In the genomic region with DNA sequence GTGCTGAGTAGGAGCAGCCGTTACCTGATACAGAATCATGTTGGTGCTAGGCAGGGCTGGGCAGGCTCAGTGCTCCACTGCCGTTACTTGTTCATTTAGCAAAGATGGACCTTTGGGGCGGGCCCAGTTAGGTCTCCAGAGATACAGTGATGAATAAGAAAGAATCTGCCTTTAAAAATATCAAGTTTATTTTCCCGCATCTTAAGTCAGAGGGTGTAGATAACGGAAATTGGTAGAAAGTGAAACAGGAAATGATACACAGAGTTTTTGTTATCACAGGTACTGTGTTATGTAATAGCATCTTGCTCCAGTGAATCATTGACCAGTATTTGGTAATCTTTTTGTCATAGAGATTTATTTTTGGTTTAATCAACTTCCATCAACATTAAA, we compare ENCODE assay signal across 8 cellular contexts. TPM values are rescaled to one million over a fixed set of nuclear protein-coding genes. Genes with fewer than 3 reads are reported as not detected.
DNase-seq lines count a peak whose midpoint lies in the region; ATAC-seq and TF ChIP-seq lines count a peak whose summit lies in the region.

No MANE protein-coding gene starts in this region.

- H3K36me3 Mint-ChIP-seq in activated T-cell treated with anti-CD3 and anti-CD28 coated beads, Interleukin-2, amount 50 U/mL, for 24 hours (ENCODE audit: low read depth) = peaks cover 92% of the 10 kb centered on the region
- H3K36me3 Mint-ChIP-seq in nephron progenitor cell (ENCODE audit: low read depth) = peaks cover 42% of the 10 kb centered on the region

- no peak for TF ChIP-seq CTCF in nephron progenitor cell (IDR thresholded peaks at IDR 0.05)

- DNase-seq in activated T-cell treated with anti-CD3 and anti-CD28 coated beads, Interleukin-2, amount 50 U/mL, for 24 hours = peak; percentile 58
- peak; percentile 48 to 54 for DNase-seq in stimulated activated CD4-positive, alpha-beta T cell treated with anti-CD3 and anti-CD28 coated beads, Interleukin-2, amount 100 ng/mL, for 24 hours
- no peak for DNase-seq in nephron progenitor cell
- no peak for DNase-seq in globus pallidus (ENCODE audit: low spot score)
- no peak for DNase-seq in HT-29 (ENCODE audit: low spot score)
- no peak for DNase-seq in 8988T

- H3K27me3 Mint-ChIP-seq in activated T-cell treated with anti-CD3 and anti-CD28 coated beads, Interleukin-2, amount 50 U/mL, for 24 hours = no peaks in the 10 kb centered on the region
- H3K27me3 Mint-ChIP-seq in nephron progenitor cell (ENCODE audit: low read depth, poor library complexity) = peaks cover 3% of the 10 kb centered on the region

- ATAC-seq in GM19372 (IDR thresholded peaks at IDR 0.05; ENCODE audit: low read depth, unreplicated experiment) = peak; percentile 27
- peak; percentile 18 for ATAC-seq in HG03280 (IDR thresholded peaks at IDR 0.05; ENCODE audit: unreplicated experiment)

- peak overlapping the region; percentile 94 for H3K4me3 Mint-ChIP-seq in activated T-cell treated with anti-CD3 and anti-CD28 coated beads, Interleukin-2, amount 50 U/mL, for 24 hours
- H3K4me3 Mint-ChIP-seq in nephron progenitor cell = no peak overlapping the region

- peaks cover 82% of the 10 kb centered on the region for H3K4me1 Mint-ChIP-seq in activated T-cell treated with anti-CD3 and anti-CD28 coated beads, Interleukin-2, amount 50 U/mL, for 24 hours (ENCODE audit: low read depth)
- H3K4me1 Mint-ChIP-seq in nephron progenitor cell = peaks cover 20% of the 10 kb centered on the region

- H3K9me3 Mint-ChIP-seq in activated T-cell treated with anti-CD3 and anti-CD28 coated beads, Interleukin-2, amount 50 U/mL, for 24 hours = no peaks in the 10 kb centered on the region
- no peaks in the 10 kb centered on the region for H3K9me3 Mint-ChIP-seq in nephron progenitor cell

- peak overlapping the region; percentile 95 for H3K27ac Mint-ChIP-seq in activated T-cell treated with anti-CD3 and anti-CD28 coated beads, Interleukin-2, amount 50 U/mL, for 24 hours
- no peak overlapping the region for H3K27ac Mint-ChIP-seq in nephron progenitor cell

RNA-seq across cellular contexts. Expression of a gene that starts 5.5 kb away (rescaled TPM):
- total RNA-seq in HT-29 (2014; rRNA removed; shearing (Covaris generic)) = 4.6 and 6.3 TPM in 2 replicates

Comparison
In these comparisons a context has a peak if more than half of its experiments do, and no peak if none do; other contexts are left out.
1. DNase-seq: peak in activated T-cell treated with anti-CD3 and anti-CD28 coated beads, Interleukin-2, amount 50 U/mL, for 24 hours (single experiment) and stimulated activated CD4-positive, alpha-beta T cell treated with anti-CD3 and anti-CD28 coated beads, Interleukin-2, amount 100 ng/mL, for 24 hours (2 of 2); none in nephron progenitor cell (single experiment), globus pallidus (single experiment), HT-29 (single experiment) and 8988T (single experiment).